ENCODE assay signal across 1 cellular context in genomic region chr3:47016086-47016933, GRCh38.
TF ChIP-seq lines count a peak whose summit lies in the region.

No MANE protein-coding gene starts in this region.

TF ChIP-seq in GM12878, 131 proteins besides CTCF, POLR2A, EP300 and RAD21:
- no peak for TF ChIP-seq MXI1 (IDR thresholded peaks at IDR 0.05; ENCODE audit: low read depth, low read length)
- no peak for TF ChIP-seq ZNF207 (IDR thresholded peaks at IDR 0.05; ENCODE audit: borderline replicate concordance)
- no peak for TF ChIP-seq CREB1 (IDR thresholded peaks at IDR 0.05; ENCODE audit: low read depth)
- TF ChIP-seq NFXL1 (IDR thresholded peaks at IDR 0.05; ENCODE audit: borderline replicate concordance) = no peak
- no peak for TF ChIP-seq E4F1 (IDR thresholded peaks at IDR 0.05; ENCODE audit: borderline replicate concordance, partially characterized antibody)
- TF ChIP-seq JUNB (IDR thresholded peaks at IDR 0.05) = no peak
- no peak for TF ChIP-seq IKZF1 (conservative IDR thresholded peaks at IDR 0.05)
- TF ChIP-seq STAT1 (conservative IDR thresholded peaks at IDR 0.05) = no peak
- TF ChIP-seq MYB (IDR thresholded peaks at IDR 0.05; ENCODE audit: borderline replicate concordance, low read depth, low read length) = no peak
- no peak for TF ChIP-seq MYC (IDR thresholded peaks at IDR 0.05; ENCODE audit: insufficient read depth, insufficient read length, insufficient replicate concordance, low read length, severe bottlenecking)
- no peak for TF ChIP-seq EED (IDR thresholded peaks at IDR 0.05; ENCODE audit: low read depth)
- TF ChIP-seq E2F4 (IDR thresholded peaks at IDR 0.05; ENCODE audit: low read depth, low read length) = no peak
- no peak for TF ChIP-seq FOXM1 (IDR thresholded peaks at IDR 0.05; ENCODE audit: low read depth, low read length)
- TF ChIP-seq RFX5 (IDR thresholded peaks at IDR 0.05; ENCODE audit: low read depth, low read length) = no peak
- TF ChIP-seq ZNF274 (IDR thresholded peaks at IDR 0.05; ENCODE audit: insufficient read depth, insufficient read length) = no peak
- no peak for TF ChIP-seq SKIL (IDR thresholded peaks at IDR 0.05; ENCODE audit: low read depth, poor library complexity, severe bottlenecking)
- no peak for TF ChIP-seq ZNF622 (IDR thresholded peaks at IDR 0.05)
